6 cellular contexts compared by ENCODE assay signal in the genomic region with DNA sequence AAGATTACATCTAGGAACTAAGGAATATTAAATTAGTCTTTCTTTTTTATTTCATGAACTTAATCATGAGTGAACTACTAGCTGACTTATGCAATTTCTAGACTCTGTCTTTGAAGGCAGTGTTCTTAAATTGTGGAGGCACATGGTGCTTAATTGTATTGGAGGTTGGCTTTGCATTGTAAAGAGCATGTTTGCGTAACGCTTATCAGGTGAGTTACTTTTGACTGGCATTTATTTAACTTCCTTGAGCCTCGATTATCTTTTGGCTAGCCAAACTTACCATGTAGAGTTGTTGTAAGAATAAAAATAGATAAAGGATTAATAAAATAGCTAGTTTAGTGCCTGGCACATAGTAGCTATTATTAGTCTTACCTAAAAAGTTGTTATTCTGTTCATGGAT.
"Had no signal": no experiment of that assay in that cellular context is flagged by ENCODE, and none has a peak within 500 bp of the region (broad histone marks: within the 10 kb centered on the region; RNA-seq: fewer than 3 reads in every experiment).

No MANE protein-coding gene starts in this region.

- H3K4me1 Mint-ChIP-seq: IgD-negative memory B cell had no signal

- H3K27ac Mint-ChIP-seq: IgD-negative memory B cell had no signal

- H3K27me3 Mint-ChIP-seq: IgD-negative memory B cell had no signal

- ATAC-seq: HepG2, K562 had no signal

- H3K27ac ChIP-seq: HL-60 had no signal

- H3K4me3 Mint-ChIP-seq: IgD-negative memory B cell had no signal

- DNase-seq: IMR-90, KBM-7 had no signal
